In the genomic region with DNA sequence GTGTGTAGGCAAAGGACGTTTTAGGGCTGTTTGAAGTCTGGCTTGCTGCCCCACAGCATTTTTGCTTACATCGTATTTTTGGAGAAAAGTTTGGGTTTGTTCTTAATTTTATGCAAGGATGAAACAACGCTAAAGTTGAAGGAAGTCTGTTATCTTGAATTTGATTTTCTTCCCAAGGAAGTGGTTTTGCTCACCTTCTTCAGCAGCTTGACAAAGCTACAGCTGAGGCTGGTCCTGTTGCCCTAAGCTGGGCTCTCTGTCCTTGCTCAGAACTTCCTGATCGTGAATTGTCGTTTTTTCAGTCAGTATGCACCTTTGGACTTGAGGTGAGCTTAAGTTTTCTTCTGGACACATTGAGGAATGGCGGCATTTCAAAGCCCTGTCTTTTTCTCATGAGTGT, we compare ENCODE assay signal across 31 cellular contexts.
"Had no signal": no experiment of that assay in that cellular context is flagged by ENCODE, and none has a peak within 500 bp of the region (broad histone marks: within the 10 kb centered on the region; RNA-seq: fewer than 3 reads in every experiment).

No MANE protein-coding gene starts in this region.

- H3K27ac ChIP-seq: brain microvascular endothelial cell, cardiac muscle cell, SK-N-MC, VCaP had no signal

- ATAC-seq: activated CD4-positive, alpha-beta T cell treated with anti-CD3 and anti-CD28 coated beads for 36 hours; activated CD8-positive, alpha-beta T cell treated with anti-CD3 and anti-CD28 coated beads for 36 hours; K562; Panc1; Right ventricle myocardium inferior had no signal

- H3K36me3 ChIP-seq: brain microvascular endothelial cell, cardiac muscle cell had no signal

- H3K4me3 ChIP-seq: cardiac muscle cell, K562, SK-N-MC had no signal

- DNase-seq: activated CD4-positive, alpha-beta T cell treated with anti-CD3 and anti-CD28 coated beads for 36 hours; activated CD4-positive, alpha-beta T cell treated with anti-CD3 and anti-CD28 coated beads, Interleukin-2, amount 50 U/mL, for 1 hour; activated CD8-positive, alpha-beta memory T cell treated with anti-CD3 and anti-CD28 coated beads, Interleukin-2, amount 50 U/mL, for 4 hours; activated CD8-positive, alpha-beta T cell treated with anti-CD3 and anti-CD28 coated beads for 36 hours; activated effector memory CD4-positive, alpha-beta T cell treated with anti-CD3 and anti-CD28 coated beads, Interleukin-2, amount 50 U/mL, for 16 hours; activated naive CD4-positive, alpha-beta T cell treated with Interleukin-2 at 50 U/mL for 16 hours; activated naive CD8-positive, alpha-beta T cell treated with anti-CD3 and anti-CD28 coated beads for 36 hours; brain microvascular endothelial cell; Kasumi-1; NCI-H1092; NCI-H1417 treated with DMSO at 0.1 percent for 48 hours; NCI-H1694; NCI-H2029; NCI-H2107; NCI-H2171 treated with DMSO at 0.1 percent for 48 hours; NCI-H226; NCI-H526 treated with DMSO at 0.1 percent for 48 hours; NCI-H82; NK-92 treated with Interleukin-12 subunit alpha and Interleukin-12 subunit beta, amount 100 ng/mL, for 24 hours; OCI-M1; RPMI8226; T-helper 9 cell had no signal

- H3K36me3 Mint-ChIP-seq: activated naive CD8-positive, alpha-beta T cell treated with anti-CD3 and anti-CD28 coated beads for 36 hours had no signal

- H3K27ac Mint-ChIP-seq: activated CD4-positive, alpha-beta T cell treated with anti-CD3 and anti-CD28 coated beads for 36 hours; activated CD8-positive, alpha-beta T cell treated with anti-CD3 and anti-CD28 coated beads for 36 hours; activated naive CD8-positive, alpha-beta T cell treated with anti-CD3 and anti-CD28 coated beads for 36 hours; activated T-helper 1 cell treated with anti-CD3 and anti-CD28 coated beads, Interleukin-12 subunit alpha, Interleukin-12 subunit beta, Interleukin-2, Interleukin-4 antibody, amounts not matched to agents 30 ng/mL and 10 ng/mL and 1 ng/mL, durations not matched to agents 14 hours and 24 hours and 36 hours; T-helper 1 cell treated with Interleukin-12 subunit alpha and Interleukin-12 subunit beta and Interleukin-4 antibody, amounts not matched to agents 30 μg/mL and 1 μg/mL, for 36 hours had no signal

- H3K27me3 ChIP-seq: brain microvascular endothelial cell had no signal

- H3K4me3 Mint-ChIP-seq: activated CD4-positive, alpha-beta T cell treated with anti-CD3 and anti-CD28 coated beads for 36 hours; activated CD8-positive, alpha-beta T cell treated with anti-CD3 and anti-CD28 coated beads for 36 hours; activated naive CD8-positive, alpha-beta T cell treated with anti-CD3 and anti-CD28 coated beads for 36 hours; activated T-helper 1 cell treated with anti-CD3 and anti-CD28 coated beads, Interleukin-12 subunit alpha, Interleukin-12 subunit beta, Interleukin-2, Interleukin-4 antibody, amounts not matched to agents 30 ng/mL and 10 ng/mL and 1 ng/mL, durations not matched to agents 14 hours and 24 hours and 36 hours; T-helper 1 cell treated with Interleukin-12 subunit alpha and Interleukin-12 subunit beta and Interleukin-4 antibody, amounts not matched to agents 30 μg/mL and 1 μg/mL, for 36 hours had no signal

- H3K9me3 Mint-ChIP-seq: activated CD8-positive, alpha-beta T cell treated with anti-CD3 and anti-CD28 coated beads for 36 hours; activated naive CD8-positive, alpha-beta T cell treated with anti-CD3 and anti-CD28 coated beads for 36 hours; activated T-helper 1 cell treated with anti-CD3 and anti-CD28 coated beads, Interleukin-12 subunit alpha, Interleukin-12 subunit beta, Interleukin-2, Interleukin-4 antibody, amounts not matched to agents 30 ng/mL and 10 ng/mL and 1 ng/mL, durations not matched to agents 14 hours and 24 hours and 36 hours; T-helper 1 cell treated with Interleukin-12 subunit alpha and Interleukin-12 subunit beta and Interleukin-4 antibody, amounts not matched to agents 30 μg/mL and 1 μg/mL, for 36 hours had no signal

- FAIRE-seq: K562, TTC549 had no signal
